ENCODE assay signal across 18 cellular contexts in genomic region chr1:153507926-153508583, GRCh38. TPM values are rescaled to one million over a fixed set of nuclear protein-coding genes. Genes with fewer than 3 reads are reported as not detected.
DNase-seq lines count a peak whose midpoint lies in the region; ATAC-seq and TF ChIP-seq lines count a peak whose summit lies in the region.
"Had no signal": no experiment of that assay in that cellular context is flagged by ENCODE, and none has a peak within 500 bp of the region (broad histone marks: within the 10 kb centered on the region; RNA-seq: fewer than 3 reads in every experiment).

No MANE protein-coding gene starts in this region.

- H3K9me3 ChIP-seq in lower lobe of right lung (no peaks in the 10 kb centered on the region), upper lobe of right lung (no peaks in the 10 kb centered on the region)

- intact Hi-C loops in lower lobe of right lung (cut with DNase I) (no loop called here), upper lobe of right lung (cut with DNase I) (no loop called here)

- H3K4me3 ChIP-seq in lower lobe of right lung (no peak overlapping the region), upper lobe of right lung (no peak overlapping the region)

- POLR2A ChIA-PET in RWPE1 (lab: Yijun Ruan, JAX; ENCODE audit: low non-redundant PET) = no interaction called here

- CTCF ChIA-PET in RWPE1 (lab: Yijun Ruan, JAX) = interaction anchor here (0.6 kb wide), 1 partner anchor 169 kb away, joined by 3 read pairs; no protein-coding TSS in a partner anchor

- H3K27me3 ChIP-seq in lower lobe of right lung (ENCODE audit: low read depth) = no peaks in the 10 kb centered on the region
- no peaks in the 10 kb centered on the region for H3K27me3 ChIP-seq in upper lobe of right lung

- H3K27ac ChIP-seq in RWPE1 = peak overlapping the region; percentile 87
- H3K27ac ChIP-seq in lower lobe of right lung = peak overlapping the region; percentile 41
- no peak overlapping the region for H3K27ac ChIP-seq in upper lobe of right lung

- H3K36me3 Mint-ChIP-seq in stimulated activated memory B cell treated with anti-CD40 and anti-IgM and Interleukin-4, amounts not matched to agents 10 μg/mL and 1 μg/mL and 100 μg/mL, for 72 hours = no peaks in the 10 kb centered on the region
- H3K36me3 Mint-ChIP-seq: activated CD4-positive, alpha-beta memory T cell treated with anti-CD3 and anti-CD28 coated beads for 36 hours had no signal

- no peaks in the 10 kb centered on the region for H3K27me3 Mint-ChIP-seq in stimulated activated memory B cell treated with anti-CD40 and anti-IgM and Interleukin-4, amounts not matched to agents 10 μg/mL and 1 μg/mL and 100 μg/mL, for 72 hours
- H3K27me3 Mint-ChIP-seq: activated CD4-positive, alpha-beta memory T cell treated with anti-CD3 and anti-CD28 coated beads for 36 hours; B cell; stimulated activated naive CD8-positive, alpha-beta T cell treated with anti-CD3 and anti-CD28 coated beads, Interleukin-15, amount 100 ng/mL, for 72 hours had no signal

- DNase-seq in EL = peak; percentile 33
- DNase-seq in RWPE1 (ENCODE audit: low spot score) = no peak
- no peak for DNase-seq in lower lobe of right lung
- DNase-seq in C1 segment of cervical spinal cord (lab: John Stamatoyannopoulos, UW) = no peak
- no peak for DNase-seq in upper lobe of right lung
- DNase-seq in NCI-H1436 treated with DMSO at 0.1 percent for 48 hours (lab: John Stamatoyannopoulos, UW) = no peak
- DNase-seq in hippocampal formation (lab: John Stamatoyannopoulos, UW) = no peak
- DNase-seq: activated CD4-positive, alpha-beta memory T cell treated with anti-CD3 and anti-CD28 coated beads for 36 hours; activated naive CD8-positive, alpha-beta T cell treated with anti-CD3 and anti-CD28 coated beads, Interleukin-2, amount 50 U/mL, for 24 hours; activated T-cell treated with anti-CD3 and anti-CD28 coated beads, Interleukin-2, amount 50 U/mL, for 72 hours; NCI-H2029; NCI-H524 treated with DMSO at 0.1 percent for 48 hours; small intestine; stimulated activated naive CD8-positive, alpha-beta T cell treated with anti-CD3 and anti-CD28 coated beads, Interleukin-15, amount 100 ng/mL, for 72 hours had no signal

- H3K36me3 ChIP-seq in lower lobe of right lung = no peaks in the 10 kb centered on the region
- H3K36me3 ChIP-seq in upper lobe of right lung = no peaks in the 10 kb centered on the region

- no peak for ATAC-seq in lower lobe of right lung
- no peak for ATAC-seq in stimulated activated memory B cell treated with anti-CD40 and anti-IgM and Interleukin-4, amounts not matched to agents 10 μg/mL and 1 μg/mL and 100 μg/mL, for 72 hours
- no peak for ATAC-seq in upper lobe of right lung
- ATAC-seq: activated naive CD8-positive, alpha-beta T cell treated with anti-CD3 and anti-CD28 coated beads, Interleukin-2, amount 50 U/mL, for 24 hours; activated T-cell treated with anti-CD3 and anti-CD28 coated beads, Interleukin-2, amount 50 U/mL, for 72 hours; stimulated activated naive CD8-positive, alpha-beta T cell treated with anti-CD3 and anti-CD28 coated beads, Interleukin-15, amount 100 ng/mL, for 72 hours had no signal

- peaks cover 7% of the 10 kb centered on the region for H3K4me1 ChIP-seq in lower lobe of right lung
- H3K4me1 ChIP-seq in upper lobe of right lung = peaks cover 3% of the 10 kb centered on the region

- peaks cover 7% of the 10 kb centered on the region for H3K4me1 Mint-ChIP-seq in stimulated activated memory B cell treated with anti-CD40 and anti-IgM and Interleukin-4, amounts not matched to agents 10 μg/mL and 1 μg/mL and 100 μg/mL, for 72 hours
- H3K4me1 Mint-ChIP-seq: B cell had no signal

- no peak for TF ChIP-seq CTCF in RWPE1 (conservative IDR thresholded peaks at IDR 0.05; ENCODE audit: low read depth)
- TF ChIP-seq CTCF in lower lobe of right lung (IDR thresholded peaks at IDR 0.05) = no peak
- no peak for TF ChIP-seq CTCF in upper lobe of right lung (IDR thresholded peaks at IDR 0.05)

- H3K9me3 Mint-ChIP-seq in stimulated activated memory B cell treated with anti-CD40 and anti-IgM and Interleukin-4, amounts not matched to agents 10 μg/mL and 1 μg/mL and 100 μg/mL, for 72 hours = no peaks in the 10 kb centered on the region
- H3K9me3 Mint-ChIP-seq: activated CD4-positive, alpha-beta memory T cell treated with anti-CD3 and anti-CD28 coated beads for 36 hours; activated naive CD8-positive, alpha-beta T cell treated with anti-CD3 and anti-CD28 coated beads, Interleukin-2, amount 50 U/mL, for 24 hours; activated T-cell treated with anti-CD3 and anti-CD28 coated beads, Interleukin-2, amount 50 U/mL, for 72 hours; stimulated activated naive CD8-positive, alpha-beta T cell treated with anti-CD3 and anti-CD28 coated beads, Interleukin-15, amount 100 ng/mL, for 72 hours had no signal

- peak overlapping the region; percentile 13 for H3K27ac Mint-ChIP-seq in stimulated activated memory B cell treated with anti-CD40 and anti-IgM and Interleukin-4, amounts not matched to agents 10 μg/mL and 1 μg/mL and 100 μg/mL, for 72 hours
- H3K27ac Mint-ChIP-seq: activated CD4-positive, alpha-beta memory T cell treated with anti-CD3 and anti-CD28 coated beads for 36 hours; activated naive CD8-positive, alpha-beta T cell treated with anti-CD3 and anti-CD28 coated beads, Interleukin-2, amount 50 U/mL, for 24 hours; activated T-cell treated with anti-CD3 and anti-CD28 coated beads, Interleukin-2, amount 50 U/mL, for 72 hours; B cell had no signal

- H3K4me3 Mint-ChIP-seq in stimulated activated memory B cell treated with anti-CD40 and anti-IgM and Interleukin-4, amounts not matched to agents 10 μg/mL and 1 μg/mL and 100 μg/mL, for 72 hours = no peak overlapping the region
- H3K4me3 Mint-ChIP-seq: activated CD4-positive, alpha-beta memory T cell treated with anti-CD3 and anti-CD28 coated beads for 36 hours; activated naive CD8-positive, alpha-beta T cell treated with anti-CD3 and anti-CD28 coated beads, Interleukin-2, amount 50 U/mL, for 24 hours; activated T-cell treated with anti-CD3 and anti-CD28 coated beads, Interleukin-2, amount 50 U/mL, for 72 hours; B cell; stimulated activated naive CD8-positive, alpha-beta T cell treated with anti-CD3 and anti-CD28 coated beads, Interleukin-15, amount 100 ng/mL, for 72 hours had no signal

RNA-seq across cellular contexts. Expression of gene S100A6, which starts 27.7 kb away (rescaled TPM):
- total RNA-seq in lower lobe of right lung (1,109 TPM), upper lobe of right lung (1,046 TPM)

RNA-seq across cellular contexts. Expression of gene S100A5, which starts 32.7 kb away (rescaled TPM):
- not detected for total RNA-seq in lower lobe of right lung
- not detected for total RNA-seq in upper lobe of right lung
- total RNA-seq: B cell, frontal cortex, omental fat pad had no signal

RNA-seq across cellular contexts. Expression of gene S100A4, which starts 37.6 kb away (rescaled TPM):
- total RNA-seq in lower lobe of right lung (600 TPM), upper lobe of right lung (377 TPM)

RNA-seq across cellular contexts. Expression of gene S100A3, which starts 41.0 kb away (rescaled TPM):
- 4.5 TPM for total RNA-seq in lower lobe of right lung
- 1.3 TPM for total RNA-seq in upper lobe of right lung
- total RNA-seq: activated CD4-positive, alpha-beta memory T cell treated with anti-CD3 and anti-CD28 coated beads for 36 hours; activated T-cell treated with anti-CD3 and anti-CD28 coated beads, Interleukin-2, amount 50 U/mL, for 72 hours; B cell; frontal cortex had no signal

RNA-seq across cellular contexts. Expression of gene S100A7, which starts 47.6 kb away (rescaled TPM):
- total RNA-seq in lower lobe of right lung (not detected), upper lobe of right lung (not detected)
- total RNA-seq: activated CD4-positive, alpha-beta memory T cell treated with anti-CD3 and anti-CD28 coated beads for 36 hours; activated T-cell treated with anti-CD3 and anti-CD28 coated beads, Interleukin-2, amount 50 U/mL, for 72 hours; B cell; frontal cortex; omental fat pad had no signal
